18 cellular contexts compared by ENCODE assay signal in the genomic region with DNA sequence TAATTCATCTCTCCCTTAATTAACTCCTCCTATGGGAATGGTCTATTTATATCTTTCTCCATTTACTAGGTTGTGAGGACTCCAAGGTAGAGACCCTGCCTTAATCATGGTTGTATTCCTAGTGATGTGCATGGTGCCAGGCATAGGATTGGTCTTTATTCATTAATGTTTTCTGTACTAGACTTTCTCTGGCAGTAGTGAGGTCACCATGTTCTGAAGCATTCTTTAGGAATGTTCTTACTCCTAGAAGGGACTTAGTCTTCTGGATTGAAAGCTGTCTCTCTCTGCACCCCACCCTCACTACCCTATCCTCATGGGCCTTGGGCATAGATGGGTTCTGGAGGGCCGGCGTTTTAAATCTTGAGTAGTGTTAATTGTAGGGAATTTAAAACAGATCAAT. TPM values are rescaled to one million over a fixed set of nuclear protein-coding genes. Genes with fewer than 3 reads are reported as not detected.
DNase-seq lines count a peak whose midpoint lies in the region; ATAC-seq and TF ChIP-seq lines count a peak whose summit lies in the region.
"Had no signal": no experiment of that assay in that cellular context is flagged by ENCODE, and none has a peak within 500 bp of the region (broad histone marks: within the 10 kb centered on the region; RNA-seq: fewer than 3 reads in every experiment).

No MANE protein-coding gene starts in this region.

- DNase-seq in EH (ENCODE audit: low read depth) (peak; percentile 49), HT1080 (ENCODE audit: low read depth) (peak; percentile 20), choroid plexus epithelial cell (ENCODE audit: low read depth) (peak; percentile 28), kidney tubule cell (ENCODE audit: low spot score) (peak; percentile 49), NCI-H1417 (lab: John Stamatoyannopoulos, UW) (no peak)
- DNase-seq: H9, Karpas-422, NCI-H187, NCI-H446, NCI-H526, OCI-M1, SJCRH30 had no signal

- ATAC-seq in HG03108 (IDR thresholded peaks at IDR 0.05; ENCODE audit: unreplicated experiment) = no peak
- no peak for ATAC-seq in HG02938 (IDR thresholded peaks at IDR 0.05; ENCODE audit: unreplicated experiment)
- ATAC-seq: GM12878 had no signal

- TF ChIP-seq CTCF in choroid plexus epithelial cell (conservative IDR thresholded peaks at IDR 0.05; ENCODE audit: low read depth, low read length) = no peak

- H3K4me3 ChIP-seq in choroid plexus epithelial cell (ENCODE audit: low read depth, low read length) = no peak overlapping the region
- H3K4me3 ChIP-seq: GM12878, SJCRH30 had no signal

RNA-seq across cellular contexts. Expression of gene INSC, which starts 10.6 kb away (rescaled TPM):
- total RNA-seq in HT1080 (2014; rRNA removed; shearing (Covaris generic)) = 4.0 and 4.3 TPM in 2 replicates
- 5.5 and 7.2 TPM in 2 replicates for polyA plus RNA-seq in HT1080 (2015; cell fraction: cytosol; rRNA removed)
- polyA plus RNA-seq in HT1080 (2015; cell fraction: nucleus; rRNA removed) = 11.2 and 12.3 TPM in 2 replicates
- total RNA-seq: A172, GM12878, H9, SJCRH30 had no signal
- polyA plus RNA-seq: CD14-positive monocyte had no signal

RNA-seq across cellular contexts. Expression of gene CALCB, which starts 30.8 kb away (rescaled TPM):
- 0.19 TPM in 1 of 2 replicates, not detected in the other for total RNA-seq in HT1080 (2014; rRNA removed; shearing (Covaris generic))
- 0.10 and 0.43 TPM in 2 replicates for polyA plus RNA-seq in HT1080 (2015; cell fraction: cytosol; rRNA removed)
- 0.60 TPM in 1 of 2 replicates, not detected in the other for polyA plus RNA-seq in HT1080 (2015; cell fraction: nucleus; rRNA removed)
- total RNA-seq: A172, H9, SJCRH30 had no signal
- polyA plus RNA-seq: AG04450, CD14-positive monocyte had no signal

Comparison
In these comparisons a context has a peak if more than half of its experiments do, and no peak if none do; other contexts are left out.
1. DNase-seq: peak in EH (single experiment), HT1080 (single experiment), choroid plexus epithelial cell (single experiment) and kidney tubule cell (single experiment); none in NCI-H1417 (0 of 3).